In genomic region chr14:60183724-60184596, GRCh38 we compare ENCODE assay signal across 1 cellular context.
A peak's percentile ranks its signal among the peaks of the same experiment; 100 is the strongest.
TF ChIP-seq lines count a peak whose summit lies in the region.

No MANE protein-coding gene starts in this region.

TF ChIP-seq in K562, 482 proteins besides CTCF, POLR2A, EP300 and RAD21 (continued from another document):
- TF ChIP-seq ZBTB33 (CRISPR knock-in tag; IDR thresholded peaks at IDR 0.05) = no peak
- no peak for TF ChIP-seq ELK3 (CRISPR knock-in tag; IDR thresholded peaks at IDR 0.05)
- TF ChIP-seq ZNF24 (IDR thresholded peaks at IDR 0.05) = peak; percentile 44; the same call in 1 of the 2 replicates
